19 cellular contexts compared by ENCODE assay signal in genomic region chr2:120132190-120132589, GRCh38.
A peak's percentile ranks its signal among the peaks of the same experiment; 100 is the strongest.
DNase-seq lines count a peak whose midpoint lies in the region; ATAC-seq and TF ChIP-seq lines count a peak whose summit lies in the region.
"Had no signal": no experiment of that assay in that cellular context is flagged by ENCODE, and none has a peak within 500 bp of the region (broad histone marks: within the 10 kb centered on the region; RNA-seq: fewer than 3 reads in every experiment).

No MANE protein-coding gene starts in this region.

- no peak overlapping the region for H3K27ac Mint-ChIP-seq in CD4-positive, alpha-beta T cell
- H3K27ac Mint-ChIP-seq: activated naive CD8-positive, alpha-beta T cell treated with anti-CD3 and anti-CD28 coated beads, Interleukin-2, amount 50 U/mL, for 24 hours; activated T-helper 1 cell treated with anti-CD3 and anti-CD28 coated beads, Interleukin-12 subunit alpha, Interleukin-12 subunit beta, Interleukin-2, Interleukin-4 antibody, amounts not matched to agents 30 ng/mL and 10 ng/mL and 1 ng/mL, durations not matched to agents 14 hours and 24 hours and 36 hours; CD14-positive monocyte had no signal

- H3K27me3 ChIP-seq in kidney epithelial cell (ENCODE audit: control insufficient read depth, insufficient read depth, low read length) (no peaks in the 10 kb centered on the region), thyroid gland (no peaks in the 10 kb centered on the region)
- H3K27me3 ChIP-seq in CD4-positive, alpha-beta T cell (ENCODE audit: control insufficient read depth, insufficient read depth, low read length) = no peaks in the 10 kb centered on the region
- H3K27me3 ChIP-seq: heart left ventricle, neutrophil had no signal

- H3K4me3 ChIP-seq in astrocyte of the spinal cord (ENCODE audit: low read depth, low read length) = no peak overlapping the region
- no peak overlapping the region for H3K4me3 ChIP-seq in kidney epithelial cell (ENCODE audit: low read depth, low read length)
- H3K4me3 ChIP-seq in thyroid gland (replicated peaks in 1 of 3) = no peak overlapping the region
- H3K4me3 ChIP-seq: heart left ventricle had no signal

- in situ Hi-C loops in astrocyte of the spinal cord (cut with HindIII; ENCODE audit: low sequenced_read_pairs) = no loop called here

- intact Hi-C loops in thyroid gland (cut with DNase I) = no loop called here
- intact Hi-C loops in CD4-positive, alpha-beta T cell (cut with DNase I, micrococcal nuclease) = no loop called here

- H3K36me3 ChIP-seq in kidney epithelial cell (ENCODE audit: control insufficient read depth, insufficient read depth, low read length) = no peaks in the 10 kb centered on the region
- no peaks in the 10 kb centered on the region for H3K36me3 ChIP-seq in thyroid gland
- H3K36me3 ChIP-seq: neutrophil had no signal

- H3K4me1 Mint-ChIP-seq in CD4-positive, alpha-beta T cell (ENCODE audit: low read depth) = no peaks in the 10 kb centered on the region
- H3K4me1 Mint-ChIP-seq: activated naive CD8-positive, alpha-beta T cell treated with anti-CD3 and anti-CD28 coated beads, Interleukin-2, amount 50 U/mL, for 24 hours; CD14-positive monocyte had no signal

- no peak overlapping the region for H3K4me3 Mint-ChIP-seq in CD4-positive, alpha-beta T cell
- H3K4me3 Mint-ChIP-seq: activated naive CD8-positive, alpha-beta T cell treated with anti-CD3 and anti-CD28 coated beads, Interleukin-2, amount 50 U/mL, for 24 hours; activated T-helper 1 cell treated with anti-CD3 and anti-CD28 coated beads, Interleukin-12 subunit alpha, Interleukin-12 subunit beta, Interleukin-2, Interleukin-4 antibody, amounts not matched to agents 30 ng/mL and 10 ng/mL and 1 ng/mL, durations not matched to agents 14 hours and 24 hours and 36 hours; CD14-positive monocyte had no signal

- H3K27me3 Mint-ChIP-seq in CD4-positive, alpha-beta T cell = no peaks in the 10 kb centered on the region
- H3K27me3 Mint-ChIP-seq: activated naive CD8-positive, alpha-beta T cell treated with anti-CD3 and anti-CD28 coated beads, Interleukin-2, amount 50 U/mL, for 24 hours had no signal

- 78 to 86% methylated on average over 5 of the region's 5 CpGs for WGBS in thyroid gland, 2 donors

- POLR2A ChIA-PET in CD4-positive, alpha-beta T cell (lab: Charles Lee) = interaction anchor here (0.6 kb wide), 2 partner anchors 9 to 180 kb away, joined by 3 read pairs; no protein-coding TSS in a partner anchor

- CTCF ChIA-PET in CD4-positive, alpha-beta T cell (lab: Charles Lee) = no interaction called here

- H3K4me1 ChIP-seq in thyroid gland = peaks cover 15 to 28% of the 10 kb centered on the region in 2 donors
- H3K4me1 ChIP-seq: heart left ventricle had no signal

- ATAC-seq in CD4-positive, alpha-beta T cell (ENCODE audit: poor library complexity) = no peak
- no peak for ATAC-seq in HG02623 (IDR thresholded peaks at IDR 0.05; ENCODE audit: unreplicated experiment)
- ATAC-seq: activated naive CD8-positive, alpha-beta T cell treated with anti-CD3 and anti-CD28 coated beads, Interleukin-2, amount 50 U/mL, for 24 hours; heart left ventricle had no signal

- TF ChIP-seq CTCF in astrocyte of the spinal cord (IDR thresholded peaks at IDR 0.05; ENCODE audit: low read depth, low read length) (no peak), kidney epithelial cell (IDR thresholded peaks at IDR 0.05; ENCODE audit: insufficient read depth, low read length, poor library complexity, severe bottlenecking) (no peak), thyroid gland (IDR thresholded peaks at IDR 0.05) (no peak)
- no peak for TF ChIP-seq CTCF in CD4-positive, alpha-beta T cell (IDR thresholded peaks at IDR 0.05)

- peaks cover 6% of the 10 kb centered on the region for H3K9me3 Mint-ChIP-seq in CD4-positive, alpha-beta T cell

- no peak for TF ChIP-seq POLR2A in thyroid gland (IDR thresholded peaks at IDR 0.05)

- DNase-seq in HT1080 (ENCODE audit: low read depth) (peak; percentile 64), astrocyte of the spinal cord (ENCODE audit: low read depth, low spot score) (peak; percentile 77), kidney epithelial cell (ENCODE audit: low read depth) (peak; percentile 32), thyroid gland (no peak), SW480 (ENCODE audit: low spot score) (no peak)
- DNase-seq in CD4-positive, alpha-beta T cell = no peak
- DNase-seq: activated CD8-positive, alpha-beta memory T cell treated with anti-CD3 and anti-CD28 coated beads for 24 hours; activated naive CD8-positive, alpha-beta T cell treated with anti-CD3 and anti-CD28 coated beads, Interleukin-2, amount 50 U/mL, for 24 hours; heart left ventricle; NCI-H1048; NCI-H2171; stimulated activated CD4-positive, alpha-beta T cell treated with anti-CD3 and anti-CD28 coated beads, Interleukin-4, amount 100 ng/mL, for 24 hours; stimulated activated CD8-positive, alpha-beta memory T cell treated with anti-CD3 and anti-CD28 coated beads, Interleukin-4, amount 100 ng/mL, for 48 hours; T-helper 1 cell; WERI-Rb-1 had no signal

- H3K9me3 ChIP-seq in thyroid gland = no peaks in the 10 kb centered on the region
- H3K9me3 ChIP-seq in CD4-positive, alpha-beta T cell (ENCODE audit: control insufficient read depth, low read length) = no peaks in the 10 kb centered on the region
- H3K9me3 ChIP-seq: neutrophil had no signal

- H3K27ac ChIP-seq in thyroid gland = peak overlapping the region in 2 of 3 donors; percentile 27 to 63
- H3K27ac ChIP-seq in CD4-positive, alpha-beta T cell (ENCODE audit: low read depth, low read length) = no peak overlapping the region
- H3K27ac ChIP-seq: heart left ventricle, neutrophil, WERI-Rb-1 had no signal

- H3K36me3 Mint-ChIP-seq in CD4-positive, alpha-beta T cell (ENCODE audit: low read depth) = peaks cover 49% of the 10 kb centered on the region
- H3K36me3 Mint-ChIP-seq: CD14-positive monocyte had no signal

Comparison
In these comparisons a context has a peak if more than half of its experiments do, and no peak if none do; other contexts are left out.
1. DNase-seq: peak in HT1080 (single experiment), astrocyte of the spinal cord (single experiment) and kidney epithelial cell (single experiment); none in thyroid gland (0 of 2), CD4-positive, alpha-beta T cell (0 of 10) and SW480 (single experiment).